Comparison of ENCODE assay signal across 19 cellular contexts in the genomic region with DNA sequence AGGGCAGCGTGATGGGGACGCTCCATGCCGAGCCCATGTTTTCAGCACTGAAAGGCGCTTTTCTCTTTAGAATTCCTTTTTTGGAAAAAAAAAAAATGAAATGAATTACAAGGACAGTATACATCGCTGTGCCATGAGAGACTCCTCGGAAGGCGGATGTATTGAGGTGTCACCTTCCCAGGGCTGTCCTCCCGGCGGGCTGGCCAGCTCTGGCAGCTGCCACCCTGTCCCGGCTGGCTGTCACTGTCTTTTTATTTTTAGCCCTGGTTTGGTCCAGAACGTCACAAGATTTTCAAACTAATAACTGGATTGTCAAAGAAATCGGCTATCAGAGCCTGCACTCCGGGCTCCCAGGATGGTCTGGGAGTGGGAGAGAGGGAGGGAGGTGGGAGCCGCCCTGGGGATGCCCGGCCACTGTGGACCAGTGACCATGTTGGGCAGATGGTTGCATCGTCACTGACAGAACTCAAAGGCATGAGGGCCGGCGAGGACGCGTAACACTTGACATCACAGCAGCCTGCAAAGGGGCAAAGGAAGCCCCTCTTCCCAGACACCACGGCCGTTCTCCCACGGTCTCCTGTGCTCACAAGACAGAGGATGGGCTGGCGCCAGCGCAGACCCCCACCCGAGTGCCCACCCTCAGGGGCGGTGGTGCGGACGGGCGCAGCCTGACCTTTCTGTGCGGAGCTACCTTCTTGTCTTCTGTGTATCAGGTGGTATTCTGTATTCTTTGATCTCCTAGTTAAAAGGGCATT.
A peak's percentile ranks its signal among the peaks of the same experiment; 100 is the strongest.
DNase-seq lines count a peak whose midpoint lies in the region; ATAC-seq and TF ChIP-seq lines count a peak whose summit lies in the region.
"Had no signal": no experiment of that assay in that cellular context is flagged by ENCODE, and none has a peak within 500 bp of the region (broad histone marks: within the 10 kb centered on the region; RNA-seq: fewer than 3 reads in every experiment).

No MANE protein-coding gene starts in this region.

- H3K9me3 ChIP-seq in neural progenitor cell (ENCODE audit: low read depth), result no peaks in the 10 kb centered on the region
- H3K9me3 ChIP-seq: ovary had no signal

- no peaks in the 10 kb centered on the region for H3K36me3 ChIP-seq in neural progenitor cell
- H3K36me3 ChIP-seq: ovary had no signal

- no peak overlapping the region for H3K4me3 ChIP-seq in neural progenitor cell
- H3K4me3 ChIP-seq: BLaER1 treated with 17β-estradiol and CSF1 and Interleukin-3, amounts not matched to agents 10 nM and 100 nM; K562 had no signal

- H3K4me1 Mint-ChIP-seq in brain (peaks cover 26% of the 10 kb centered on the region), neural progenitor cell (peaks cover 6% of the 10 kb centered on the region)
- no peaks in the 10 kb centered on the region for H3K4me1 Mint-ChIP-seq in activated T-cell treated with anti-CD3 and anti-CD28 coated beads, Interleukin-2, amount 50 U/mL, for 4 hours (ENCODE audit: low read depth)

- H3K4me2 ChIP-seq in neural progenitor cell, result no peak overlapping the region
- H3K4me2 ChIP-seq: BLaER1 treated with 17β-estradiol and CSF1 and Interleukin-3, amounts not matched to agents 10 nM and 100 nM had no signal

- H3K4me1 ChIP-seq in neural progenitor cell, result no peaks in the 10 kb centered on the region
- H3K4me1 ChIP-seq: foreskin keratinocyte had no signal

- H3K36me3 Mint-ChIP-seq in brain (no peaks in the 10 kb centered on the region), neural progenitor cell (no peaks in the 10 kb centered on the region)
- peaks cover 4% of the 10 kb centered on the region for H3K36me3 Mint-ChIP-seq in activated T-cell treated with anti-CD3 and anti-CD28 coated beads, Interleukin-2, amount 50 U/mL, for 4 hours (ENCODE audit: insufficient read depth)

- intact Hi-C loops in Right ventricle myocardium superior (cut with DNase I), result no loop called here

- no peaks in the 10 kb centered on the region for H3F3A ChIP-seq in neural progenitor cell (ENCODE audit: low read depth)

- ATAC-seq in Right ventricle myocardium superior (ENCODE audit: poor library complexity) (peak; percentile 74), GM19467 (IDR thresholded peaks at IDR 0.05; ENCODE audit: unreplicated experiment) (no peak)
- no peak for ATAC-seq in activated T-cell treated with anti-CD3 and anti-CD28 coated beads, Interleukin-2, amount 50 U/mL, for 4 hours
- ATAC-seq: foreskin keratinocyte had no signal

- no peaks in the 10 kb centered on the region for H3K27me3 ChIP-seq in neural progenitor cell
- H3K27me3 ChIP-seq: foreskin keratinocyte, ovary had no signal

- no peaks in the 10 kb centered on the region for H3K79me2 ChIP-seq in neural progenitor cell (ENCODE audit: low read depth)

- H3K27me3 Mint-ChIP-seq in brain (peaks cover 2% of the 10 kb centered on the region), neural progenitor cell (ENCODE audit: insufficient read depth, low read depth) (peaks cover 7% of the 10 kb centered on the region)
- no peaks in the 10 kb centered on the region for H3K27me3 Mint-ChIP-seq in activated T-cell treated with anti-CD3 and anti-CD28 coated beads, Interleukin-2, amount 50 U/mL, for 4 hours (ENCODE audit: low read depth)
- H3K27me3 Mint-ChIP-seq: activated CD4-positive, alpha-beta memory T cell treated with anti-CD3 and anti-CD28 coated beads, Interleukin-2, amount 10 ng/mL, durations not matched to agents 7 days and 5 days had no signal

- TF ChIP-seq CTCF in brain (conservative IDR thresholded peaks at IDR 0.05) (no peak), neural progenitor cell (IDR thresholded peaks at IDR 0.05) (no peak)

- no peak overlapping the region for H2AFZ ChIP-seq in neural progenitor cell (replicated peaks)

- H3K4me3 Mint-ChIP-seq in brain (peak overlapping the region in 1 of 5 experiments; percentile 53), neural progenitor cell (no peak overlapping the region)
- no peak overlapping the region for H3K4me3 Mint-ChIP-seq in activated T-cell treated with anti-CD3 and anti-CD28 coated beads, Interleukin-2, amount 50 U/mL, for 4 hours
- H3K4me3 Mint-ChIP-seq: activated CD4-positive, alpha-beta memory T cell treated with anti-CD3 and anti-CD28 coated beads, Interleukin-2, amount 10 ng/mL, durations not matched to agents 7 days and 5 days had no signal

- in situ Hi-C loops in G401 (cut with HindIII; ENCODE audit: low sequenced_read_pairs), result no loop called here

- H3K27ac ChIP-seq in neural progenitor cell, result no peak overlapping the region
- H3K27ac ChIP-seq: BLaER1 treated with 17β-estradiol and CSF1 and Interleukin-3, amounts not matched to agents 10 nM and 100 nM; foreskin keratinocyte had no signal

- DNase-seq in G401 (ENCODE audit: low spot score) (peak; percentile 65), Right ventricle myocardium superior (no peak), neural progenitor cell (ENCODE audit: low spot score) (no peak), HCEC 1CT (no peak), NCI-H128 (lab: John Stamatoyannopoulos, UW; ENCODE audit: unreplicated experiment) (no peak)
- DNase-seq in activated T-cell treated with anti-CD3 and anti-CD28 coated beads, Interleukin-2, amount 50 U/mL, for 4 hours, result no peak
- DNase-seq: activated CD4-positive, alpha-beta memory T cell treated with anti-CD3 and anti-CD28 coated beads, Interleukin-2, amount 10 ng/mL, durations not matched to agents 7 days and 5 days; activated effector memory CD4-positive, alpha-beta T cell treated with anti-CD3 and anti-CD28 coated beads, Interleukin-2, amount 50 U/mL, for 16 hours; foreskin keratinocyte; NCI-H1436 treated with DMSO at 0.1 percent for 48 hours; NCI-H526 treated with DMSO at 0.1 percent for 48 hours; RPMI8226; stimulated activated CD4-positive, alpha-beta T cell treated with anti-CD3 and anti-CD28 coated beads, Interleukin-1b, Interleukin-23, amount 100 ng/mL, for 48 hours; T-helper 9 cell had no signal

- no peaks in the 10 kb centered on the region for H4K20me1 ChIP-seq in neural progenitor cell (ENCODE audit: low read depth)

- H3K9me3 Mint-ChIP-seq in brain (peaks cover 0 to 3% (median 0%) of the 10 kb centered on the region in 5 experiments), neural progenitor cell (no peaks in the 10 kb centered on the region)
- H3K9me3 Mint-ChIP-seq in activated T-cell treated with anti-CD3 and anti-CD28 coated beads, Interleukin-2, amount 50 U/mL, for 4 hours, result no peaks in the 10 kb centered on the region
- H3K9me3 Mint-ChIP-seq: activated CD4-positive, alpha-beta memory T cell treated with anti-CD3 and anti-CD28 coated beads, Interleukin-2, amount 10 ng/mL, durations not matched to agents 7 days and 5 days had no signal

- H3K27ac Mint-ChIP-seq in brain (peak overlapping the region in 3 of 5 experiments; percentile 81 to 86 (median 82)), neural progenitor cell (peak overlapping the region; percentile 60)
- H3K27ac Mint-ChIP-seq: activated CD4-positive, alpha-beta memory T cell treated with anti-CD3 and anti-CD28 coated beads, Interleukin-2, amount 10 ng/mL, durations not matched to agents 7 days and 5 days had no signal

- H3K9ac ChIP-seq in neural progenitor cell, result no peak overlapping the region
- H3K9ac ChIP-seq: BLaER1 treated with 17β-estradiol and CSF1 and Interleukin-3, amounts not matched to agents 10 nM and 100 nM had no signal
